ENCODE assay signal across 1 cellular context in genomic region chr20:63973636-63974401, GRCh38.
TF ChIP-seq lines count a peak whose summit lies in the region.

No MANE protein-coding gene starts in this region.

TF ChIP-seq in K562, 482 proteins besides CTCF, POLR2A, EP300 and RAD21 (continued from another document and continues in another):
- TF ChIP-seq AFF4 (CRISPR knock-in tag; IDR thresholded peaks at IDR 0.05), result 0 out of 2 replicates have a peak, but pooled peaks have one; percentile 36
- TF ChIP-seq EGR1 (conservative IDR thresholded peaks at IDR 0.05), result peak; percentile 33; the same call in 1 of the 2 replicates
- no peak for TF ChIP-seq ZBTB12 (CRISPR knock-in tag; IDR thresholded peaks at IDR 0.05)
- peak; percentile 58; the same call in 1 of the 2 replicates for TF ChIP-seq MYNN (IDR thresholded peaks at IDR 0.05)
- no peak for TF ChIP-seq MYNN (CRISPR knock-in tag; IDR thresholded peaks at IDR 0.05)
- TF ChIP-seq CREB3L1 (IDR thresholded peaks at IDR 0.05; ENCODE audit: borderline replicate concordance, low read depth), result no peak
- TF ChIP-seq NRF1 (conservative IDR thresholded peaks at IDR 0.05 in 1 of 2, IDR thresholded peaks at IDR 0.05 in 1 of 2), result peak; percentile 62 to 73
- TF ChIP-seq MNT (conservative IDR thresholded peaks at IDR 0.05), result peak; percentile 59 to 78
- TF ChIP-seq HNRNPUL1 (IDR thresholded peaks at IDR 0.05; ENCODE audit: low read length), result no peak
- TF ChIP-seq RAD51 (IDR thresholded peaks at IDR 0.05; ENCODE audit: borderline replicate concordance, low read depth), result no peak
- no peak for TF ChIP-seq THRAP3 (IDR thresholded peaks at IDR 0.05; ENCODE audit: borderline replicate concordance)
- TF ChIP-seq RCOR1 (IDR thresholded peaks at IDR 0.05; ENCODE audit: borderline replicate concordance in 1 of 2, low read depth in 2 of 2, low read length in 2 of 2), result 0 out of 4 replicates have a peak, but pooled peaks of 1 of the 2 experiments have one; percentile 49
- TF ChIP-seq ZNF609 (CRISPR knock-in tag; IDR thresholded peaks at IDR 0.05; ENCODE audit: borderline replicate concordance), result 0 out of 2 replicates have a peak, but pooled peaks have one; percentile 25
- TF ChIP-seq GABPB1 (CRISPR knock-in tag; IDR thresholded peaks at IDR 0.05), result peak; percentile 70
- peak; percentile 56; the same call in 1 of the 2 replicates for TF ChIP-seq HMGXB4 (CRISPR knock-in tag; IDR thresholded peaks at IDR 0.05)
- TF ChIP-seq SRF (CRISPR knock-in tag; IDR thresholded peaks at IDR 0.05), result 0 out of 4 replicates have a peak, but pooled peaks of 1 of the 2 experiments have one; percentile 44
- no peak for TF ChIP-seq ADNP (tag; IDR thresholded peaks at IDR 0.05)
- peak; percentile 84 for TF ChIP-seq TFAP4 (CRISPR knock-in tag; IDR thresholded peaks at IDR 0.05; ENCODE audit: borderline replicate concordance)
- peak; percentile 51; the same call in 1 of the 2 replicates for TF ChIP-seq ARID2 (IDR thresholded peaks at IDR 0.05)
- peak; percentile 64 for TF ChIP-seq MYC (IDR thresholded peaks at IDR 0.05; ENCODE audit: low read depth, low read length)
- TF ChIP-seq MYC (CRISPR knock-in tag; IDR thresholded peaks at IDR 0.05; ENCODE audit: borderline replicate concordance, low read depth), result no peak
- TF ChIP-seq ZFX (CRISPR knock-in tag; IDR thresholded peaks at IDR 0.05), result 0 out of 2 replicates have a peak, but pooled peaks have one; percentile 33
- TF ChIP-seq GMEB1 (CRISPR knock-in tag; IDR thresholded peaks at IDR 0.05), result no peak
- peak; percentile 32 for TF ChIP-seq CCNT2 (IDR thresholded peaks at IDR 0.05; ENCODE audit: borderline replicate concordance, extremely low read depth, insufficient read length, low read depth, low read length)
- peak; percentile 23; the same call in 1 of the 2 replicates for TF ChIP-seq RUNX1 (IDR thresholded peaks at IDR 0.05; ENCODE audit: low read depth)
- TF ChIP-seq SP1 (CRISPR knock-in tag; IDR thresholded peaks at IDR 0.05), result peak; percentile 80
- TF ChIP-seq FOXK2 (conservative IDR thresholded peaks at IDR 0.05 in 1 of 2, IDR thresholded peaks at IDR 0.05 in 1 of 2; ENCODE audit: low read depth in 2 of 2), result peak; percentile 39 to 66; a peak in 2 of 4 replicates
- TF ChIP-seq THAP12 (CRISPR knock-in tag; IDR thresholded peaks at IDR 0.05), result 0 out of 2 replicates have a peak, but pooled peaks have one; percentile 36
- no peak for TF ChIP-seq HNRNPH1 (optimal IDR thresholded peaks at IDR 0.05; ENCODE audit: low read depth, low read length)
- TF ChIP-seq ZFP36 (IDR thresholded peaks at IDR 0.05; ENCODE audit: low read depth, low read length, partially characterized antibody), result no peak
- peak; percentile 33; the same call in 1 of the 2 replicates for TF ChIP-seq KLF13 (tag; IDR thresholded peaks at IDR 0.05; ENCODE audit: borderline replicate concordance, low read depth)
- no peak for TF ChIP-seq HSF4 (CRISPR knock-in tag; IDR thresholded peaks at IDR 0.05; ENCODE audit: borderline replicate concordance)
- peak; percentile 64 for TF ChIP-seq VEZF1 (CRISPR knock-in tag; IDR thresholded peaks at IDR 0.05)
- no peak for TF ChIP-seq DIDO1 (tag; IDR thresholded peaks at IDR 0.05; ENCODE audit: low read depth)
- TF ChIP-seq ZNF212 (CRISPR knock-in tag; IDR thresholded peaks at IDR 0.05), result no peak
